Comparison of ENCODE assay signal across 8 cellular contexts in genomic region chr17:7930841-7931631, GRCh38. TPM values are rescaled to one million over a fixed set of nuclear protein-coding genes. Genes with fewer than 3 reads are reported as not detected.
DNase-seq lines count a peak whose midpoint lies in the region; ATAC-seq and TF ChIP-seq lines count a peak whose summit lies in the region.

No MANE protein-coding gene starts in this region.

- peaks cover 0 to under 1% of the 10 kb centered on the region in 2 donors for H3K36me3 Mint-ChIP-seq in naive B cell

- H4K20me1 ChIP-seq in KMS-11 (ENCODE audit: insufficient read depth) = no peaks in the 10 kb centered on the region

- H3K4me3 Mint-ChIP-seq in naive B cell = peak overlapping the region; percentile 86 to 100 (median 96)

- TF ChIP-seq CTCF in BE2C (IDR thresholded peaks at IDR 0.05; ENCODE audit: low read depth, low read length) (no peak), KMS-11 (conservative IDR thresholded peaks at IDR 0.05; ENCODE audit: low read depth, low read length) (no peak), colonic mucosa (IDR thresholded peaks at IDR 0.05) (no peak)

- H3K4me3 ChIP-seq in BE2C (ENCODE audit: low read depth, low read length) = peak overlapping the region; percentile 82
- H3K4me3 ChIP-seq in KMS-11 (IDR thresholded peaks at IDR 0.05; ENCODE audit: insufficient read depth, low read depth, low read length) = no peak overlapping the region
- peak overlapping the region; percentile 95 for H3K4me3 ChIP-seq in colonic mucosa

- no peaks in the 10 kb centered on the region for H3K4me1 ChIP-seq in BE2C
- H3K4me1 ChIP-seq in KMS-11 (ENCODE audit: low read depth, poor library complexity, severe bottlenecking) = no peaks in the 10 kb centered on the region
- no peaks in the 10 kb centered on the region for H3K4me1 ChIP-seq in colonic mucosa

- H3K4me2 ChIP-seq in KMS-11 = no peak overlapping the region; the same call in 1 of the 2 replicates

- H3K27ac ChIP-seq in KMS-11 (no peak overlapping the region), colonic mucosa (peak overlapping the region; percentile 72)

- H3K4me1 Mint-ChIP-seq in naive B cell = peaks cover 36 to 46% (median 38%) of the 10 kb centered on the region in 3 donors

- H3K9ac ChIP-seq in KMS-11 (peak overlapping the region; percentile 12; the same call in 1 of the 2 replicates), colonic mucosa (ENCODE audit: low read depth in 2 of 2, low read length in 2 of 2) (peak overlapping the region; percentile 61 to 92)

- ATAC-seq in naive B cell (ENCODE audit: low read depth in 2 of 2) = no peak
- ATAC-seq in GM18517 (IDR thresholded peaks at IDR 0.05; ENCODE audit: unreplicated experiment) = no peak

- peak overlapping the region; percentile 70 to 99 (median 94) for H3K27ac Mint-ChIP-seq in naive B cell

- no peaks in the 10 kb centered on the region for H3K79me2 ChIP-seq in KMS-11 (ENCODE audit: insufficient read depth, low read depth)

- no peak overlapping the region for H2AFZ ChIP-seq in KMS-11 (ENCODE audit: low read depth)

- DNase-seq in BE2C = no peak
- DNase-seq in colonic mucosa = no peak
- DNase-seq in naive B cell = no peak
- no peak for DNase-seq in DMS53 (lab: John Stamatoyannopoulos, UW)
- DNase-seq in stimulated activated naive CD4-positive, alpha-beta T cell (lab: John Stamatoyannopoulos, UW) = no peak
- no peak for DNase-seq in Kasumi-1 (lab: John Stamatoyannopoulos, UW)

- intact Hi-C loops in colonic mucosa (cut with DNase I) = no loop called here

- H3K9me3 ChIP-seq in BE2C (no peaks in the 10 kb centered on the region), colonic mucosa (no peaks in the 10 kb centered on the region)

- H3K27me3 Mint-ChIP-seq in naive B cell = no peaks in the 10 kb centered on the region

- H3K9me3 Mint-ChIP-seq in naive B cell = no peaks in the 10 kb centered on the region

- H3K27me3 ChIP-seq in BE2C (no peaks in the 10 kb centered on the region), KMS-11 (ENCODE audit: insufficient read depth, low read depth) (no peaks in the 10 kb centered on the region), colonic mucosa (no peaks in the 10 kb centered on the region)

- no peaks in the 10 kb centered on the region for H3K36me3 ChIP-seq in BE2C
- H3K36me3 ChIP-seq in KMS-11 (ENCODE audit: insufficient read depth) = no peaks in the 10 kb centered on the region
- H3K36me3 ChIP-seq in colonic mucosa = no peaks in the 10 kb centered on the region

RNA-seq across cellular contexts. Expression of gene TRAPPC1, which starts 0.7 kb away (rescaled TPM):
- polyA plus RNA-seq in BE2C (2012; ENCODE audit: insufficient read depth, insufficient read length, low read depth) = 156 TPM
- 100 to 1,000 TPM; 116 to 129 TPM for total RNA-seq in colonic mucosa
- polyA plus RNA-seq in naive B cell (ENCODE audit: low read depth in 6 of 6) = 100 to 1,000 TPM; 202 to 349 (median 224) TPM

RNA-seq across cellular contexts. Expression of gene CNTROB, which starts 1.0 kb away (rescaled TPM):
- 17.5 TPM for polyA plus RNA-seq in BE2C (2012; ENCODE audit: insufficient read depth, insufficient read length, low read depth)
- total RNA-seq in colonic mucosa = 10 to 100 TPM; 23.9 to 40.6 TPM
- 10 to 100 TPM in 1 of 6 donors, 1 to 10 TPM in 5; 3.3 to 14.2 (median 7.6) TPM for polyA plus RNA-seq in naive B cell (ENCODE audit: low read depth in 6 of 6)

RNA-seq across cellular contexts. Expression of gene KCNAB3, which starts 1.4 kb away (rescaled TPM):
- 1.6 TPM for polyA plus RNA-seq in BE2C (2012; ENCODE audit: insufficient read depth, insufficient read length, low read depth)
- 1 to 10 TPM; 1.1 to 2.6 TPM for total RNA-seq in colonic mucosa
- under 1 TPM in 1 of 6 donors, not detected in 5; 0.15 TPM for polyA plus RNA-seq in naive B cell (ENCODE audit: low read depth in 6 of 6)

RNA-seq across cellular contexts. Expression of gene RNF227, which starts 14.9 kb away (rescaled TPM):
- polyA plus RNA-seq in BE2C (2012; ENCODE audit: insufficient read depth, insufficient read length, low read depth) = 3.3 TPM
- 1 to 10 TPM; 2.8 to 3.0 TPM for total RNA-seq in colonic mucosa
- 1 to 10 TPM in 5 of 6 donors, under 1 TPM in 1; 0.60 to 5.2 (median 2.9) TPM for polyA plus RNA-seq in naive B cell (ENCODE audit: low read depth in 6 of 6)

RNA-seq across cellular contexts. Expression of gene CHD3, which starts 42.4 kb away (rescaled TPM):
- polyA plus RNA-seq in BE2C (2012; ENCODE audit: insufficient read depth, insufficient read length, low read depth) = 66.8 TPM
- total RNA-seq in colonic mucosa = 100 to 1,000 TPM in 1 of 2 donors, 10 to 100 TPM in 1; 56.3 to 108 TPM
- polyA plus RNA-seq in naive B cell (ENCODE audit: low read depth in 6 of 6) = 1 to 10 TPM in 5 of 6 donors, under 1 TPM in 1; 0.06 to 8.0 (median 3.4) TPM
